Comparison of ENCODE assay signal across 33 cellular contexts in the genomic region with DNA sequence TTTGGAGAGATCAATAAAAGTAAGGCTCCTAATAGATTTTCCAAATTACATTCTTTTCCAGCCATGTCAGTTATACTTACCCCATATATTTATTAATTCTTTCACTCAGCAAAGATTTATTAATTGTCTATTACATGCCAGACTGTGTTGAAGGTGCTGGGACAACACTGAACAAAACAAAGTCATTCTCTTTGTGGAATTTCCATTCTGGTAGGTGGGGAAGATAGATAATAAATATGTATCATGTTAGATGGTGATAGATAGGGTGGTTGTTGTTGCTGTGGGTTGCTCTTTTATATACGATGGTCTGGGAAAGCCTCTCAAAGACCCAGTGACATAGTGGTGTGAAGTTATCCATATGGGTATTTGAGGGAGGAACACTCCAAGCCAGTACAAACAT. TPM values are rescaled to one million over a fixed set of nuclear protein-coding genes. Genes with fewer than 3 reads are reported as not detected.
DNase-seq lines count a peak whose midpoint lies in the region; ATAC-seq and TF ChIP-seq lines count a peak whose summit lies in the region.
"Had no signal": no experiment of that assay in that cellular context is flagged by ENCODE, and none has a peak within 500 bp of the region (broad histone marks: within the 10 kb centered on the region; RNA-seq: fewer than 3 reads in every experiment).

No MANE protein-coding gene starts in this region.

- no TSS peak for BruUV-seq in PC-3 (replicated peaks; lab: Mats Ljungman, UMichigan)

- no peak for TF ChIP-seq EP300 in SK-N-SH (IDR thresholded peaks at IDR 0.05; ENCODE audit: borderline replicate concordance in 1 of 2, low read depth in 1 of 2, low read length in 1 of 2)

- CTCF ChIA-PET in SK-N-SH (lab: Yijun Ruan, JAX): interaction anchor here (1.0 to 1.9 kb wide), 2 partner anchors 29 to 690 kb away, joined by 3 to 6 read pairs; no protein-coding TSS in a partner anchor
- CTCF ChIA-PET in PC-3 (lab: Charles Lee): no interaction called here

- H3K27ac ChIP-seq in SK-N-SH (ENCODE audit: low read depth in 2 of 2, low read length in 1 of 2): no peak overlapping the region
- no peak overlapping the region for H3K27ac ChIP-seq in PC-3 (ENCODE audit: low read length)
- H3K27ac ChIP-seq: 22Rv1; A549; BLaER1; BLaER1 treated with 17β-estradiol and CSF1 and Interleukin-3, amounts not matched to agents 10 nM and 100 nM; C4-2B had no signal

- peaks cover 10% of the 10 kb centered on the region for H3F3A ChIP-seq in SK-N-SH (replicated peaks; ENCODE audit: insufficient read depth)
- H3F3A ChIP-seq in PC-3 (ENCODE audit: low read length, unreplicated experiment): no peaks in the 10 kb centered on the region

- no peak overlapping the region for H3K4me3 Mint-ChIP-seq in T-helper 17 cell
- no peak overlapping the region for H3K4me3 Mint-ChIP-seq in central memory CD8-positive, alpha-beta T cell
- H3K4me3 Mint-ChIP-seq: B cell; CD14-positive monocyte; CD4-positive, alpha-beta memory T cell; CD4-positive, alpha-beta T cell; CD4-positive, CD25-positive, alpha-beta regulatory T cell; CD8-positive, alpha-beta memory T cell; CD8-positive, alpha-beta T cell had no signal

- no peaks in the 10 kb centered on the region for H3K9me3 ChIP-seq in T-helper 17 cell (ENCODE audit: control insufficient read depth, low read length, poor library complexity, severe bottlenecking)
- H3K9me3 ChIP-seq in SK-N-SH: no peaks in the 10 kb centered on the region
- H3K9me3 ChIP-seq in PC-3 (ENCODE audit: low read length): no peaks in the 10 kb centered on the region
- H3K9me3 ChIP-seq: A549; BE2C; BLaER1; BLaER1 treated with 17β-estradiol and CSF1 and Interleukin-3, amounts not matched to agents 10 nM and 100 nM; Caco-2 had no signal

- TF ChIP-seq CTCF in subcutaneous adipose tissue (IDR thresholded peaks at IDR 0.05; ENCODE audit: low read depth) (peak; percentile 68), SK-N-SH (IDR thresholded peaks at IDR 0.05) (no peak), PC-3 (conservative IDR thresholded peaks at IDR 0.05; ENCODE audit: low read depth, low read length) (no peak)

- H3K9me2 ChIP-seq in SK-N-SH (no peaks in the 10 kb centered on the region), PC-3 (replicated peaks; ENCODE audit: low read length) (no peaks in the 10 kb centered on the region)

- intact Hi-C loops in PC-3 (cut with micrococcal nuclease): no loop called here

- DNase-seq in T-helper 17 cell (no peak), NCI-H1417 (lab: John Stamatoyannopoulos, UW) (no peak), SK-N-SH (no peak), PC-3 (no peak)
- DNase-seq in central memory CD8-positive, alpha-beta T cell (ENCODE audit: low spot score in 2 of 2): no peak
- DNase-seq: 8988T; ACHN; AML-193; BE2C; C1 segment of cervical spinal cord; Caco-2; Calu3; CD4-positive, alpha-beta memory T cell; CD4-positive, alpha-beta T cell; CD4-positive, CD25-positive, alpha-beta regulatory T cell; CD8-positive, alpha-beta memory T cell; CD8-positive, alpha-beta T cell; COR-L47; DMS 273 treated with DMSO at 0.1 percent for 48 hours; DMS153; DMS53; DMS79; DMS79 treated with DMSO at 0.1 percent for 48 hours; DND-41; EL had no signal

- H3K27me3 Mint-ChIP-seq in T-helper 17 cell: no peaks in the 10 kb centered on the region
- H3K27me3 Mint-ChIP-seq in central memory CD8-positive, alpha-beta T cell: no peaks in the 10 kb centered on the region
- H3K27me3 Mint-ChIP-seq: B cell; CD4-positive, alpha-beta memory T cell; CD4-positive, alpha-beta T cell; CD8-positive, alpha-beta memory T cell had no signal

- no peaks in the 10 kb centered on the region for H4K20me1 ChIP-seq in SK-N-SH (ENCODE audit: insufficient read depth)
- no peaks in the 10 kb centered on the region for H4K20me1 ChIP-seq in PC-3 (ENCODE audit: low read length)
- H4K20me1 ChIP-seq: BLaER1 had no signal

- H3K27me3 ChIP-seq in SK-N-SH (ENCODE audit: insufficient read depth) (no peaks in the 10 kb centered on the region), PC-3 (ENCODE audit: low read length) (no peaks in the 10 kb centered on the region)
- H3K27me3 ChIP-seq: BE2C; BLaER1; BLaER1 treated with 17β-estradiol and CSF1 and Interleukin-3, amounts not matched to agents 10 nM and 100 nM had no signal

- peaks cover 9% of the 10 kb centered on the region for H3K4me1 Mint-ChIP-seq in T-helper 17 cell
- peaks cover 12% of the 10 kb centered on the region for H3K4me1 Mint-ChIP-seq in central memory CD8-positive, alpha-beta T cell
- H3K4me1 Mint-ChIP-seq: CD14-positive monocyte had no signal

- H3K4me2 ChIP-seq in SK-N-SH: no peak overlapping the region
- no peak overlapping the region for H3K4me2 ChIP-seq in PC-3 (ENCODE audit: low read length)
- H3K4me2 ChIP-seq: A549; BLaER1; BLaER1 treated with 17β-estradiol and CSF1 and Interleukin-3, amounts not matched to agents 10 nM and 100 nM had no signal

- TF ChIP-seq RAD21 in SK-N-SH (IDR thresholded peaks at IDR 0.05; ENCODE audit: low read length): no peak

- peak overlapping the region; percentile 24 for H3K27ac Mint-ChIP-seq in T-helper 17 cell
- H3K27ac Mint-ChIP-seq in central memory CD8-positive, alpha-beta T cell (ENCODE audit: low read depth): peak overlapping the region; percentile 64
- H3K27ac Mint-ChIP-seq: B cell; CD14-positive monocyte; CD4-positive, alpha-beta T cell; CD4-positive, CD25-positive, alpha-beta regulatory T cell; CD8-positive, alpha-beta T cell had no signal

- H3K36me3 Mint-ChIP-seq in T-helper 17 cell (ENCODE audit: low read depth): peaks cover 2% of the 10 kb centered on the region
- peaks cover 3% of the 10 kb centered on the region for H3K36me3 Mint-ChIP-seq in central memory CD8-positive, alpha-beta T cell (ENCODE audit: insufficient read depth)

- H3K79me2 ChIP-seq in SK-N-SH (ENCODE audit: insufficient read depth) (no peaks in the 10 kb centered on the region), PC-3 (ENCODE audit: low read length) (no peaks in the 10 kb centered on the region)

- ATAC-seq in T-helper 17 cell (no peak), PC-3 (no peak)
- ATAC-seq in central memory CD8-positive, alpha-beta T cell (replicated peaks; ENCODE audit: extremely low read depth, poor library complexity, severe bottlenecking): no peak
- ATAC-seq: A549; CD8-positive, alpha-beta T cell had no signal

- no peaks in the 10 kb centered on the region for H3K9me3 Mint-ChIP-seq in central memory CD8-positive, alpha-beta T cell
- H3K9me3 Mint-ChIP-seq: CD4-positive, alpha-beta memory T cell; CD4-positive, alpha-beta T cell; CD4-positive, CD25-positive, alpha-beta regulatory T cell; CD8-positive, alpha-beta memory T cell; CD8-positive, alpha-beta T cell had no signal

- H3K4me3 ChIP-seq in SK-N-SH (ENCODE audit: low read depth in 2 of 2, low read length in 1 of 2): no peak overlapping the region
- no peak overlapping the region for H3K4me3 ChIP-seq in PC-3 (ENCODE audit: low read length)
- H3K4me3 ChIP-seq: A549; BLaER1; BLaER1 treated with 17β-estradiol and CSF1 and Interleukin-3, amounts not matched to agents 10 nM and 100 nM had no signal

- H2AFZ ChIP-seq in SK-N-SH (ENCODE audit: low read depth) (no peak overlapping the region), PC-3 (ENCODE audit: low read length) (no peak overlapping the region)

- no peak overlapping the region for H3K9ac ChIP-seq in SK-N-SH
- H3K9ac ChIP-seq in PC-3 (ENCODE audit: low read length): no peak overlapping the region
- H3K9ac ChIP-seq: BLaER1; BLaER1 treated with 17β-estradiol and CSF1 and Interleukin-3, amounts not matched to agents 10 nM and 100 nM had no signal

- POLR2A ChIA-PET in SK-N-SH (lab: Yijun Ruan, JAX) (no interaction called here), PC-3 (lab: Charles Lee; ENCODE audit: unreplicated experiment) (no interaction called here)

- H3K36me3 ChIP-seq in SK-N-SH (replicated peaks in 1 of 2; ENCODE audit: control insufficient read depth in 1 of 2, insufficient read depth in 2 of 2, low read length in 1 of 2) (no peaks in the 10 kb centered on the region), PC-3 (ENCODE audit: low read depth, low read length) (no peaks in the 10 kb centered on the region)
- H3K36me3 ChIP-seq: BE2C, BLaER1 had no signal

- WGBS in SK-N-SH (ENCODE audit: low lambda C conversion rate): 100% methylated on average over 1 of the region's 1 CpG

- H3K4me1 ChIP-seq in SK-N-SH (ENCODE audit: control insufficient read depth in 1 of 2, insufficient read depth in 2 of 2, low read depth in 1 of 2, low read length in 1 of 2): peaks cover 0 to 5% of the 10 kb centered on the region in 2 experiments; a peak in 2 of 4 replicates
- peaks cover 4% of the 10 kb centered on the region; the same call in 1 of the 2 replicates for H3K4me1 ChIP-seq in PC-3 (ENCODE audit: insufficient read depth, low read length)
- H3K4me1 ChIP-seq: BE2C; BLaER1; BLaER1 treated with 17β-estradiol and CSF1 and Interleukin-3, amounts not matched to agents 10 nM and 100 nM had no signal

TF ChIP-seq in SK-N-SH, 30 proteins besides CTCF, POLR2A, EP300 and RAD21 (continues in another document):
- TF ChIP-seq, protein P1, sequence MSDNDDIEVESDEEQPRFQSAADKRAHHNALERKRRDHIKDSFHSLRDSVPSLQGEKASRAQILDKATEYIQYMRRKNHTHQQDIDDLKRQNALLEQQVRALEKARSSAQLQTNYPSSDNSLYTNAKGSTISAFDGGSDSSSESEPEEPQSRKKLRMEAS (IDR thresholded peaks at IDR 0.05; ENCODE audit: low read depth): no peak
- TF ChIP-seq YY1 (IDR thresholded peaks at IDR 0.05; ENCODE audit: low read depth) (no peak), TCF12 (IDR thresholded peaks at IDR 0.05) (no peak), TAF1 (IDR thresholded peaks at IDR 0.05; ENCODE audit: borderline replicate concordance, low read depth, low read length) (no peak), NFIC (IDR thresholded peaks at IDR 0.05; ENCODE audit: borderline replicate concordance) (no peak), USF1 (IDR thresholded peaks at IDR 0.05; ENCODE audit: borderline replicate concordance, low read depth) (no peak), JUND (IDR thresholded peaks at IDR 0.05) (no peak), FOXJ3 (CRISPR knock-in tag; IDR thresholded peaks at IDR 0.05) (no peak)

RNA-seq across cellular contexts. Expression of gene BCAS3, which starts 39.1 kb away (rescaled TPM):
- total RNA-seq in T-helper 17 cell (10 to 100 TPM; 39.0 to 50.0 TPM), subcutaneous adipose tissue (10 to 100 TPM; 21.7 to 42.2 (median 23.0) TPM), PC-3 (2014; rRNA removed) (25.9 and 36.9 TPM in 2 replicates)
- 5.9 and 6.3 TPM in 2 replicates for polyA plus RNA-seq in SK-N-SH (2012; rRNA removed)
- polyA plus RNA-seq in SK-N-SH (2012; cell fraction: cytosol; rRNA removed): 4.9 and 5.1 TPM in 2 replicates
- 15.2 and 16.6 TPM in 2 replicates for polyA plus RNA-seq in SK-N-SH (2012; cell fraction: nucleus; rRNA removed)
